ENCODE assay signal across 2 cellular contexts in genomic region chr6:101125380-101125971, GRCh38.
TF ChIP-seq lines count a peak whose summit lies in the region.

No MANE protein-coding gene starts in this region.

TF ChIP-seq in A549, 52 proteins besides CTCF, POLR2A, EP300 and RAD21 (continued from another document):
- TF ChIP-seq, protein P1, sequence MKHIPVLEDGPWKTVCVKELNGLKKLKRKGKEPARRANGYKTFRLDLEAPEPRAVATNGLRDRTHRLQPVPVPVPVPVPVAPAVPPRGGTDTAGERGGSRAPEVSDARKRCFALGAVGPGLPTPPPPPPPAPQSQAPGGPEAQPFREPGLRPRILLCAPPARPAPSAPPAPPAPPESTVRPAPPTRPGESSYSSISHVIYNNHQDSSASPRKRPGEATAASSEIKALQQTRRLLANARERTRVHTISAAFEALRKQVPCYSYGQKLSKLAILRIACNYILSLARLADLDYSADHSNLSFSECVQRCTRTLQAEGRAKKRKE (CRISPR knock-in tag; IDR thresholded peaks at IDR 0.05; ENCODE audit: low read depth): no peak
- TF ChIP-seq, protein P2, sequence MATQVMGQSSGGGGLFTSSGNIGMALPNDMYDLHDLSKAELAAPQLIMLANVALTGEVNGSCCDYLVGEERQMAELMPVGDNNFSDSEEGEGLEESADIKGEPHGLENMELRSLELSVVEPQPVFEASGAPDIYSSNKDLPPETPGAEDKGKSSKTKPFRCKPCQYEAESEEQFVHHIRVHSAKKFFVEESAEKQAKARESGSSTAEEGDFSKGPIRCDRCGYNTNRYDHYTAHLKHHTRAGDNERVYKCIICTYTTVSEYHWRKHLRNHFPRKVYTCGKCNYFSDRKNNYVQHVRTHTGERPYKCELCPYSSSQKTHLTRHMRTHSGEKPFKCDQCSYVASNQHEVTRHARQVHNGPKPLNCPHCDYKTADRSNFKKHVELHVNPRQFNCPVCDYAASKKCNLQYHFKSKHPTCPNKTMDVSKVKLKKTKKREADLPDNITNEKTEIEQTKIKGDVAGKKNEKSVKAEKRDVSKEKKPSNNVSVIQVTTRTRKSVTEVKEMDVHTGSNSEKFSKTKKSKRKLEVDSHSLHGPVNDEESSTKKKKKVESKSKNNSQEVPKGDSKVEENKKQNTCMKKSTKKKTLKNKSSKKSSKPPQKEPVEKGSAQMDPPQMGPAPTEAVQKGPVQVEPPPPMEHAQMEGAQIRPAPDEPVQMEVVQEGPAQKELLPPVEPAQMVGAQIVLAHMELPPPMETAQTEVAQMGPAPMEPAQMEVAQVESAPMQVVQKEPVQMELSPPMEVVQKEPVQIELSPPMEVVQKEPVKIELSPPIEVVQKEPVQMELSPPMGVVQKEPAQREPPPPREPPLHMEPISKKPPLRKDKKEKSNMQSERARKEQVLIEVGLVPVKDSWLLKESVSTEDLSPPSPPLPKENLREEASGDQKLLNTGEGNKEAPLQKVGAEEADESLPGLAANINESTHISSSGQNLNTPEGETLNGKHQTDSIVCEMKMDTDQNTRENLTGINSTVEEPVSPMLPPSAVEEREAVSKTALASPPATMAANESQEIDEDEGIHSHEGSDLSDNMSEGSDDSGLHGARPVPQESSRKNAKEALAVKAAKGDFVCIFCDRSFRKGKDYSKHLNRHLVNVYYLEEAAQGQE (IDR thresholded peaks at IDR 0.05): no peak
- TF ChIP-seq MAZ (IDR thresholded peaks at IDR 0.05; ENCODE audit: borderline replicate concordance, low read depth, low read length): no peak
- TF ChIP-seq KDM1A (IDR thresholded peaks at IDR 0.05; ENCODE audit: low read depth): no peak
TF ChIP-seq in A549: peak in this region for 0.

TF ChIP-seq in GM12878, 131 proteins besides CTCF, POLR2A, EP300 and RAD21 (continued from another document):
- no peak for TF ChIP-seq TARDBP (IDR thresholded peaks at IDR 0.05; ENCODE audit: borderline replicate concordance)
- 0 out of 2 replicates have a peak, but pooled peaks have one; percentile 30 for TF ChIP-seq NR2F1 (conservative IDR thresholded peaks at IDR 0.05)
- TF ChIP-seq IRF4 (IDR thresholded peaks at IDR 0.05; ENCODE audit: low read depth, low read length): no peak
- TF ChIP-seq TBL1XR1 (IDR thresholded peaks at IDR 0.05; ENCODE audit: low read depth, low read length): no peak
- TF ChIP-seq GATAD2B (conservative IDR thresholded peaks at IDR 0.05; ENCODE audit: low read depth): no peak
- no peak for TF ChIP-seq USF2 (IDR thresholded peaks at IDR 0.05; ENCODE audit: borderline replicate concordance, low read depth, low read length)
- TF ChIP-seq FOS (IDR thresholded peaks at IDR 0.05; ENCODE audit: borderline replicate concordance, extremely low read depth, insufficient read length): no peak
- TF ChIP-seq IKZF2 (IDR thresholded peaks at IDR 0.05): peak in 1 of 2 experiments; percentile 8; a peak in 2 of 4 replicates
- no peak for TF ChIP-seq POLR2AphosphoS2 (IDR thresholded peaks at IDR 0.05; ENCODE audit: low read depth, low read length)
- no peak for TF ChIP-seq HDAC2 (IDR thresholded peaks at IDR 0.05)
- no peak for TF ChIP-seq BCLAF1 (IDR thresholded peaks at IDR 0.05)
- no peak for TF ChIP-seq CEBPB (IDR thresholded peaks at IDR 0.05; ENCODE audit: borderline replicate concordance in 1 of 2, low read depth in 2 of 2, low read length in 2 of 2)
- TF ChIP-seq MTA3 (IDR thresholded peaks at IDR 0.05; ENCODE audit: borderline replicate concordance, low read length): no peak
- TF ChIP-seq, protein P2 (IDR thresholded peaks at IDR 0.05; ENCODE audit: low read depth, low read length): no peak
- TF ChIP-seq SMC3 (IDR thresholded peaks at IDR 0.05; ENCODE audit: borderline replicate concordance, low read length): no peak
- TF ChIP-seq ATF7 (IDR thresholded peaks at IDR 0.05; ENCODE audit: low read depth): 0 out of 2 replicates have a peak, but pooled peaks have one; percentile 18
- 0 out of 2 replicates have a peak, but pooled peaks have one; percentile 25 for TF ChIP-seq MTA2 (IDR thresholded peaks at IDR 0.05; ENCODE audit: low read depth)
- no peak for TF ChIP-seq ZNF274 (IDR thresholded peaks at IDR 0.05; ENCODE audit: insufficient read depth, insufficient read length)
- TF ChIP-seq ZNF207 (IDR thresholded peaks at IDR 0.05; ENCODE audit: borderline replicate concordance): no peak
- no peak for TF ChIP-seq NFIC (IDR thresholded peaks at IDR 0.05; ENCODE audit: low read depth, low read length)
- TF ChIP-seq POLR2AphosphoS5 (IDR thresholded peaks at IDR 0.05; ENCODE audit: low read length): no peak
- peak; percentile 64; the same call in 1 of the 2 replicates for TF ChIP-seq RELB (IDR thresholded peaks at IDR 0.05; ENCODE audit: low read depth)
- TF ChIP-seq MEF2B (IDR thresholded peaks at IDR 0.05; ENCODE audit: partially characterized antibody, poor library complexity, severe bottlenecking): peak; percentile 88
- TF ChIP-seq, protein P3, sequence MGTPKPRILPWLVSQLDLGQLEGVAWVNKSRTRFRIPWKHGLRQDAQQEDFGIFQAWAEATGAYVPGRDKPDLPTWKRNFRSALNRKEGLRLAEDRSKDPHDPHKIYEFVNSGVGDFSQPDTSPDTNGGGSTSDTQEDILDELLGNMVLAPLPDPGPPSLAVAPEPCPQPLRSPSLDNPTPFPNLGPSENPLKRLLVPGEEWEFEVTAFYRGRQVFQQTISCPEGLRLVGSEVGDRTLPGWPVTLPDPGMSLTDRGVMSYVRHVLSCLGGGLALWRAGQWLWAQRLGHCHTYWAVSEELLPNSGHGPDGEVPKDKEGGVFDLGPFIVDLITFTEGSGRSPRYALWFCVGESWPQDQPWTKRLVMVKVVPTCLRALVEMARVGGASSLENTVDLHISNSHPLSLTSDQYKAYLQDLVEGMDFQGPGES (IDR thresholded peaks at IDR 0.05): no peak
- TF ChIP-seq POU2F2 (IDR thresholded peaks at IDR 0.05; ENCODE audit: borderline replicate concordance, low read depth, low read length): no peak
